Comparison of ENCODE assay signal across 24 cellular contexts in genomic region chrX:115576676-115577075, GRCh38. TPM values are rescaled to one million over a fixed set of nuclear protein-coding genes. Genes with fewer than 3 reads are reported as not detected.
DNase-seq lines count a peak whose midpoint lies in the region; ATAC-seq, FAIRE-seq and TF ChIP-seq lines count a peak whose summit lies in the region.
"Had no signal": no experiment of that assay in that cellular context is flagged by ENCODE, and none has a peak within 500 bp of the region (broad histone marks: within the 10 kb centered on the region; RNA-seq: fewer than 3 reads in every experiment).

No MANE protein-coding gene starts in this region.

- no peak for TF ChIP-seq POLR2A in right lobe of liver (IDR thresholded peaks at IDR 0.05)
- TF ChIP-seq POLR2A in HepG2 (IDR thresholded peaks at IDR 0.05; ENCODE audit: insufficient read depth in 1 of 2, low read depth in 2 of 2, low read length in 2 of 2), result no peak
- no peak for TF ChIP-seq POLR2A in body of pancreas (IDR thresholded peaks at IDR 0.05)

- no peaks in the 10 kb centered on the region for H4K20me1 ChIP-seq in HepG2 (ENCODE audit: insufficient read depth, low read length)

- 52% methylated on average over 5 of the region's 5 CpGs for WGBS in right lobe of liver (ENCODE audit: insufficient coverage, low coverage, low lambda C conversion rate, missing lambda C conversion rate)
- 92% methylated on average over 5 of the region's 5 CpGs for WGBS in HepG2 (ENCODE audit: low lambda C conversion rate)
- WGBS in body of pancreas, 2 donors, result 63% methylated on average over 5 of the region's 5 CpGs

- peaks cover 0 to 2% (median 0%) of the 10 kb centered on the region in 4 donors for H3K36me3 ChIP-seq in right lobe of liver
- 0 out of 5 replicates have a peak, but pooled peaks cover 0 to 4% of the 10 kb centered on the region in 2 experiments for H3K36me3 ChIP-seq in HepG2 (replicated peaks in 1 of 2; ENCODE audit: control insufficient read depth in 1 of 2, insufficient read depth in 2 of 2, low read length in 2 of 2)
- H3K36me3 ChIP-seq in ascending aorta, result no peaks in the 10 kb centered on the region
- no peaks in the 10 kb centered on the region for H3K36me3 ChIP-seq in body of pancreas (replicated peaks in 1 of 2; ENCODE audit: insufficient read depth in 1 of 2, low read depth in 2 of 2)
- H3K36me3 ChIP-seq: BE2C had no signal

- no peak overlapping the region for H3K27ac ChIP-seq in right lobe of liver
- no peak overlapping the region for H3K27ac ChIP-seq in HepG2 (ENCODE audit: extremely low read length, insufficient read depth, low read length)
- peak overlapping the region; percentile 47 to 92 for H3K27ac ChIP-seq in ascending aorta
- no peak overlapping the region for H3K27ac ChIP-seq in body of pancreas
- H3K27ac ChIP-seq: 22Rv1, GM23248 had no signal

- intact Hi-C loops in right lobe of liver (cut with DNase I), result no loop called here
- intact Hi-C loops in HepG2 (cut with micrococcal nuclease; ENCODE audit: unreplicated experiment), result no loop called here
- intact Hi-C loops in ascending aorta (cut with DNase I), result loop anchor here (5.0 kb wide), 1 partner anchor 66 kb away; no protein-coding TSS in a partner anchor
- intact Hi-C loops in body of pancreas (cut with DNase I), result no loop called here

- BruUV-seq in HepG2 (replicated peaks; lab: Mats Ljungman, UMichigan), result no TSS peak

- H3K79me2 ChIP-seq in HepG2 (ENCODE audit: insufficient read depth, low read length), result peaks cover 20% of the 10 kb centered on the region

- no peak for DNase-seq in right lobe of liver
- DNase-seq in HepG2 (ENCODE audit: low spot score), result no peak
- DNase-seq in ascending aorta (ENCODE audit: low spot score in 2 of 2), result no peak
- DNase-seq in left lobe of liver (ENCODE audit: low spot score), result no peak
- no peak for DNase-seq in pons (ENCODE audit: low spot score)
- DNase-seq in body of pancreas, result no peak
- DNase-seq: ACHN; AML-193; BE2C; C1 segment of cervical spinal cord; CD4-positive, alpha-beta memory T cell; COR-L47; DMS153; DND-41; GM23248; H7; HCEC 1CT had no signal

- no peak for TF ChIP-seq EP300 in HepG2 (IDR thresholded peaks at IDR 0.05; ENCODE audit: low read depth in 2 of 2, low read length in 2 of 2)
- no peak for TF ChIP-seq EP300 in HepG2 (CRISPR knock-in tag; IDR thresholded peaks at IDR 0.05; ENCODE audit: borderline replicate concordance)

- H3K27me3 ChIP-seq in right lobe of liver (no peaks in the 10 kb centered on the region), HepG2 (ENCODE audit: control insufficient read depth in 1 of 2, insufficient read depth in 2 of 2, low read length in 2 of 2) (no peaks in the 10 kb centered on the region), ascending aorta (no peaks in the 10 kb centered on the region), body of pancreas (no peaks in the 10 kb centered on the region)
- H3K27me3 ChIP-seq: BE2C had no signal

- no peak for FAIRE-seq in HepG2 (lab: Jason Lieb, UNC)
- FAIRE-seq: A204.1, G401.6, GM12892, H1 had no signal

- H3K9me3 ChIP-seq in right lobe of liver (no peaks in the 10 kb centered on the region), HepG2 (ENCODE audit: low read length) (no peaks in the 10 kb centered on the region), ascending aorta (no peaks in the 10 kb centered on the region), body of pancreas (no peaks in the 10 kb centered on the region)
- H3K9me3 ChIP-seq: BE2C had no signal

- CTCF ChIA-PET in HepG2 (lab: Yijun Ruan, JAX; ENCODE audit: low intra/inter-chr PET ratio, low total read pairs), result no interaction called here

- no peak overlapping the region for H3K9ac ChIP-seq in HepG2 (ENCODE audit: insufficient read depth, low read depth, low read length)
- H3K9ac ChIP-seq: GM23248 had no signal

- no peak overlapping the region for H3K4me2 ChIP-seq in HepG2 (ENCODE audit: low read depth, low read length)

- no peak for TF ChIP-seq RAD21 in HepG2 (CRISPR knock-in tag; IDR thresholded peaks at IDR 0.05)

- H2AFZ ChIP-seq in HepG2 (ENCODE audit: low read length), result no peak overlapping the region
- H2AFZ ChIP-seq: GM23248 had no signal

- H3K4me1 ChIP-seq in right lobe of liver (no peaks in the 10 kb centered on the region), HepG2 (ENCODE audit: insufficient read depth, low read length) (no peaks in the 10 kb centered on the region), ascending aorta (peaks cover 0 to 3% of the 10 kb centered on the region in 2 donors), body of pancreas (no peaks in the 10 kb centered on the region)
- H3K4me1 ChIP-seq: BE2C had no signal

- POLR2A ChIA-PET in HepG2 (lab: Yijun Ruan, JAX), result no interaction called here

- no peak overlapping the region for H3K4me3 ChIP-seq in right lobe of liver
- H3K4me3 ChIP-seq in HepG2 (replicated peaks in 1 of 3; ENCODE audit: insufficient read depth in 1 of 3, low read depth in 2 of 3, low read length in 3 of 3), result no peak overlapping the region
- no peak overlapping the region for H3K4me3 ChIP-seq in ascending aorta
- no peak overlapping the region for H3K4me3 ChIP-seq in body of pancreas
- H3K4me3 ChIP-seq: GM23248 had no signal

- TF ChIP-seq CTCF in right lobe of liver (IDR thresholded peaks at IDR 0.05) (no peak), HepG2 (CRISPR knock-in tag; IDR thresholded peaks at IDR 0.05) (no peak), ascending aorta (IDR thresholded peaks at IDR 0.05) (no peak), body of pancreas (IDR thresholded peaks at IDR 0.05) (no peak)

- ATAC-seq in right lobe of liver (peak; percentile 23 to 54 (median 26)), HepG2 (no peak), left lobe of liver (peak; percentile 65), GM21381 (IDR thresholded peaks at IDR 0.05; ENCODE audit: unreplicated experiment) (no peak), HG02938 (IDR thresholded peaks at IDR 0.05; ENCODE audit: unreplicated experiment) (no peak), body of pancreas (no peak)

- in situ Hi-C loops in HepG2 (cut with HindIII; ENCODE audit: extremely low pct_ligation_motif_present, low pct_unique_long_range_greater_than_20kb), result no loop called here

TF ChIP-seq in HepG2, 621 proteins besides CTCF, POLR2A, EP300 and RAD21 (continues in another document):
- TF ChIP-seq ZNF770 (CRISPR knock-in tag; IDR thresholded peaks at IDR 0.05), result no peak
- TF ChIP-seq HNRNPUL1 (IDR thresholded peaks at IDR 0.05; ENCODE audit: low read depth, low read length), result no peak

RNA-seq across cellular contexts. Expression of gene PLS3, which starts 15.7 kb away (rescaled TPM):
- total RNA-seq in right lobe of liver (100 to 1,000 TPM in 4 of 6 experiments, 10 to 100 TPM in 2; 85.3 to 239 (median 114) TPM), HepG2 (2016; rRNA removed; fragmentation: Illumina TruSeq; extraction: Trizol) (99.9 and 173 TPM in 2 replicates), ascending aorta (155 TPM), left lobe of liver (68.7 TPM), body of pancreas (10 to 100 TPM; 34.8 to 47.5 TPM)
- 4.8 and 5.6 TPM in 2 replicates for total RNA-seq in HepG2 (2016; cell fraction: cytosol; rRNA removed; fragmentation: Illumina TruSeq; extraction: Trizol; ENCODE audit: low read depth)
- 104 and 176 TPM in 2 replicates for total RNA-seq in HepG2 (2016; cell fraction: insoluble cytoplasmic fraction; rRNA removed; fragmentation: Illumina TruSeq; extraction: Trizol)
- total RNA-seq in HepG2 (2016; cell fraction: membrane; rRNA removed; fragmentation: Illumina TruSeq; extraction: Trizol), result 15.0 and 17.4 TPM in 2 replicates
- 46.5 and 49.1 TPM in 2 replicates for total RNA-seq in HepG2 (2016; cell fraction: nucleus; rRNA removed; fragmentation: Illumina TruSeq; extraction: Trizol)
- 50.0 and 55.7 TPM in 2 replicates for polyA plus RNA-seq in HepG2 (2011; rRNA removed)
- polyA plus RNA-seq in HepG2 (2011; cell fraction: cytosol; rRNA removed), result 23.3 and 39.0 TPM in 2 replicates
- polyA plus RNA-seq in HepG2 (2011; cell fraction: nucleus; rRNA removed), result 10.3 and 17.8 TPM in 2 replicates
- polyA plus RNA-seq in HepG2 (2012), result 55.0 and 66.5 TPM in 2 replicates
- 2.5 and 2.8 TPM in 2 replicates for polyA plus RNA-seq in HepG2 (2016; cell fraction: cytosol; fragmentation: Illumina TruSeq; extraction: Trizol; ENCODE audit: low read depth)
- polyA plus RNA-seq in HepG2 (2016; cell fraction: insoluble cytoplasmic fraction; fragmentation: Illumina TruSeq; extraction: Trizol; ENCODE audit: low read depth), result 119 and 132 TPM in 2 replicates
- 7.7 and 8.4 TPM in 2 replicates for polyA plus RNA-seq in HepG2 (2016; cell fraction: membrane; fragmentation: Illumina TruSeq; extraction: Trizol; ENCODE audit: low read depth)
- 41.1 and 45.9 TPM in 2 replicates for polyA plus RNA-seq in HepG2 (2016; cell fraction: nucleus; fragmentation: Illumina TruSeq; extraction: Trizol; ENCODE audit: insufficient read depth, low read depth)
- 16.8 and 41.4 TPM in 2 replicates for polyA minus RNA-seq in HepG2 (2011; rRNA and poly(A)+ RNA removed; ENCODE audit: low replicate concordance)
- polyA minus RNA-seq in HepG2 (2011; cell fraction: cytosol; rRNA and poly(A)+ RNA removed), result 60.9 and 101 TPM in 2 replicates
- 18.5 and 30.6 TPM in 2 replicates for polyA minus RNA-seq in HepG2 (2011; cell fraction: nucleus; rRNA and poly(A)+ RNA removed)

Comparison
In these comparisons a context has a peak if more than half of its experiments do, and no peak if none do; other contexts are left out.
1. ATAC-seq: peak in right lobe of liver (4 of 4) and left lobe of liver (single experiment); none in HepG2 (single experiment), GM21381 (single experiment), HG02938 (single experiment) and body of pancreas (single experiment).
2. H3K27ac ChIP-seq: peak in ascending aorta (2 of 2); none in right lobe of liver (0 of 3), HepG2 (single experiment) and body of pancreas (0 of 4).